In the genomic region with DNA sequence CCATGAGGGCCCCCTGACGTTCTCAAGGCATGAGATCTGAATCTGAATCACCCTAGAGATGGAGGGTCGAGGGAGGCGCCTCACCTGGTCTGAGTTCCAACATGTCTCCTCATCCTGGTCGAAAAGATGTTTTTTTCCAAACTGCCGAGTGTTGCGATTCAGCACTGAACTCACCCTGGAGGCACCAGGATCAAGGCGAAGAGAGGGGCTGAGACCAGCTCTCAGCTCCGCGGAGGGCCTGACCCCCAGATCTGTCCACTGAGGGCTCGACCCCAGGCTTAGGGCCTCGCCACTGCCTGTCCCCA, we compare ENCODE assay signal across 9 cellular contexts. TPM values are rescaled to one million over a fixed set of nuclear protein-coding genes. Genes with fewer than 3 reads are reported as not detected.
A peak's percentile ranks its signal among the peaks of the same experiment; 100 is the strongest.
DNase-seq lines count a peak whose midpoint lies in the region; ATAC-seq and TF ChIP-seq lines count a peak whose summit lies in the region.
"Had no signal": no experiment of that assay in that cellular context is flagged by ENCODE, and none has a peak within 500 bp of the region (broad histone marks: within the 10 kb centered on the region; RNA-seq: fewer than 3 reads in every experiment).

No MANE protein-coding gene starts in this region.

- peak overlapping the region; percentile 78 for H3K4me3 ChIP-seq in BLaER1
- peak overlapping the region; percentile 60 to 79 for H3K4me3 ChIP-seq in vagina

- DNase-seq in astrocyte of the hippocampus (ENCODE audit: low read depth, low spot score): peak; percentile 22
- DNase-seq in memory B cell (ENCODE audit: low spot score in 2 of 2): no peak
- no peak for DNase-seq in vagina (ENCODE audit: extremely low spot score in 2 of 2)
- no peak for DNase-seq in activated CD4-positive, alpha-beta T cell treated with anti-CD3 and anti-CD28 coated beads for 4 hours
- DNase-seq in DMS153 treated with DMSO at 0.1 percent for 48 hours (lab: John Stamatoyannopoulos, UW; ENCODE audit: unreplicated experiment): no peak

- TF ChIP-seq POLR2A in vagina (IDR thresholded peaks at IDR 0.05): no peak

- peaks cover 10% of the 10 kb centered on the region for H3K27me3 Mint-ChIP-seq in memory B cell

- peak overlapping the region; percentile 87 for H3K9ac ChIP-seq in BLaER1

- intact Hi-C loops in vagina (cut with DNase I): no loop called here

- H4K20me1 ChIP-seq in BLaER1: peaks cover 10% of the 10 kb centered on the region

- H3K4me1 Mint-ChIP-seq in memory B cell: peaks cover 16% of the 10 kb centered on the region

- peak overlapping the region; percentile 90 for H3K4me3 Mint-ChIP-seq in memory B cell

- H3K27ac ChIP-seq in BLaER1: peak overlapping the region; percentile 83
- peak overlapping the region; percentile 51 for H3K27ac ChIP-seq in vagina

- TF ChIP-seq CTCF in vagina (IDR thresholded peaks at IDR 0.05): no peak

- H3K9me3 Mint-ChIP-seq in memory B cell: peaks cover 3% of the 10 kb centered on the region

- H3K27me3 ChIP-seq in BLaER1: no peaks in the 10 kb centered on the region
- no peaks in the 10 kb centered on the region for H3K27me3 ChIP-seq in vagina

- H3K27ac Mint-ChIP-seq in memory B cell: peak overlapping the region; percentile 85

- H3K36me3 Mint-ChIP-seq in memory B cell: peaks cover 10% of the 10 kb centered on the region

- H3K4me1 ChIP-seq in BLaER1 (peaks cover 24% of the 10 kb centered on the region), vagina (peaks cover 11% of the 10 kb centered on the region)

- H3K36me3 ChIP-seq in BLaER1 (peaks cover 47% of the 10 kb centered on the region), vagina (no peaks in the 10 kb centered on the region)

- no peaks in the 10 kb centered on the region for H3K9me3 ChIP-seq in BLaER1
- no peaks in the 10 kb centered on the region for H3K9me3 ChIP-seq in vagina

- H3K4me2 ChIP-seq in BLaER1: peak overlapping the region; percentile 96

- ATAC-seq in HG02973 (IDR thresholded peaks at IDR 0.05; ENCODE audit: unreplicated experiment) (peak; percentile 9), memory B cell (ENCODE audit: low read depth) (no peak), HG02852 (IDR thresholded peaks at IDR 0.05; ENCODE audit: unreplicated experiment) (no peak)

RNA-seq across cellular contexts. Expression of a gene that starts 0.6 kb away (rescaled TPM):
- total RNA-seq in vagina: 12.5 TPM

RNA-seq across cellular contexts. Expression of a gene that starts 9.1 kb away (rescaled TPM):
- not detected for total RNA-seq in vagina
- total RNA-seq: pulmonary artery endothelial cell had no signal

RNA-seq across cellular contexts. Expression of a gene that starts 10.6 kb away (rescaled TPM):
- total RNA-seq in vagina: 61.6 TPM

RNA-seq across cellular contexts. Expression of a gene that starts 10.7 kb away (rescaled TPM):
- 18.9 TPM for total RNA-seq in vagina

RNA-seq across cellular contexts. Expression of a gene that starts 32.6 kb away (rescaled TPM):
- total RNA-seq in vagina: not detected
